ENCODE assay signal across 1 cellular context in the genomic region with DNA sequence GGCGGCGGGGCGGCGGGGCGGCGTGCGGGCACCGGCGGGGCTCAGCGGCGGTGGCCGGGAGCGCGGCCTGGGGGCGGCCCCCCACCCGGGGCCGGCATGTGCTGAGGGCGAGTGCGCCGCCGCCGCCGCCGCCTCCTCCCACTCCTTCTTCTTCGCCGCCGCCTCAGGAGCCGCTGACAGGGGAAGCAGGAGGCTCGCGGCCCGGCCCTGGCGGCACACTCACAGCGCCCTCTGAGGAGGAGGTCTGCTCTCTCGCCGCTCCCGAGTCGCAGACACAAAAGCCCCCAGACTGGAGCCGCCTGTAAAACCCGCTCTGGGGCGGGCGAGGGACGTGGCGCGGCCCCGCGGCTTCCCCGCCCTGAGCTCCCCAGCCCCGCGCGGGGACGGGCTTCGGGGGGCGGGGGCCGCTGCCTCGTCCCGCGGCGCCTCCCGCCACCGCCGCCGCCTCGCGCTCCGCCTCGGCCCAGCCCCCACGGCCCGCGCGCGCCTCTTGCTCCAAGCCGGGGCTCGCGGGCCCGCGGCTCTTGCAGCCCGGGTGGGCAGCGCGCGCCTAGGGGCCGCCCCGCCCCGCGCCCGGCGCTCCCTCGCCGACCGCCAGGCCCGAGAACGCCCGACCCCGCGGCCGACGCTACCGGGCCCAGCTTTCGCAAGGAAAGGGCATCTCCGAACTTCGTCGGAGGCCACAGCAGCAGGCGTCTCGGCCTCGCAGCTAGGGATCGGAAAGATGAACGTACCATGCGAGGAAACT.
TF ChIP-seq lines count a peak whose summit lies in the region.

A gene with protein sequence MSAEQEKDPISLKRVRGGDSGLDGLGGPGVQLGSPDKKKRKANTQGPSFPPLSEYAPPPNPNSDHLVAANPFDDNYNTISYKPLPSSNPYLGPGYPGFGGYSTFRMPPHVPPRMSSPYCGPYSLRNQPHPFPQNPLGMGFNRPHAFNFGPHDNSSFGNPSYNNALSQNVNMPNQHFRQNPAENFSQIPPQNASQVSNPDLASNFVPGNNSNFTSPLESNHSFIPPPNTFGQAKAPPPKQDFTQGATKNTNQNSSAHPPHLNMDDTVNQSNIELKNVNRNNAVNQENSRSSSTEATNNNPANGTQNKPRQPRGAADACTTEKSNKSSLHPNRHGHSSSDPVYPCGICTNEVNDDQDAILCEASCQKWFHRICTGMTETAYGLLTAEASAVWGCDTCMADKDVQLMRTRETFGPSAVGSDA (minus strand): TSS at position 276 of the 748 bp plus-strand sequence. CDS start 462 bp downstream, outside the sequence.

TF ChIP-seq in K562, 482 proteins besides CTCF, POLR2A, EP300 and RAD21 (continued from another document):
- TF ChIP-seq CXXC5 (CRISPR knock-in tag; IDR thresholded peaks at IDR 0.05) (0 out of 2 replicates have a peak, but pooled peaks have one; percentile 14), CCNT2 (IDR thresholded peaks at IDR 0.05; ENCODE audit: borderline replicate concordance, extremely low read depth, insufficient read length, low read depth, low read length) (no peak)
- TF ChIP-seq, protein P1, sequence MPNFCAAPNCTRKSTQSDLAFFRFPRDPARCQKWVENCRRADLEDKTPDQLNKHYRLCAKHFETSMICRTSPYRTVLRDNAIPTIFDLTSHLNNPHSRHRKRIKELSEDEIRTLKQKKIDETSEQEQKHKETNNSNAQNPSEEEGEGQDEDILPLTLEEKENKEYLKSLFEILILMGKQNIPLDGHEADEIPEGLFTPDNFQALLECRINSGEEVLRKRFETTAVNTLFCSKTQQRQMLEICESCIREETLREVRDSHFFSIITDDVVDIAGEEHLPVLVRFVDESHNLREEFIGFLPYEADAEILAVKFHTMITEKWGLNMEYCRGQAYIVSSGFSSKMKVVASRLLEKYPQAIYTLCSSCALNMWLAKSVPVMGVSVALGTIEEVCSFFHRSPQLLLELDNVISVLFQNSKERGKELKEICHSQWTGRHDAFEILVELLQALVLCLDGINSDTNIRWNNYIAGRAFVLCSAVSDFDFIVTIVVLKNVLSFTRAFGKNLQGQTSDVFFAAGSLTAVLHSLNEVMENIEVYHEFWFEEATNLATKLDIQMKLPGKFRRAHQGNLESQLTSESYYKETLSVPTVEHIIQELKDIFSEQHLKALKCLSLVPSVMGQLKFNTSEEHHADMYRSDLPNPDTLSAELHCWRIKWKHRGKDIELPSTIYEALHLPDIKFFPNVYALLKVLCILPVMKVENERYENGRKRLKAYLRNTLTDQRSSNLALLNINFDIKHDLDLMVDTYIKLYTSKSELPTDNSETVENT (CRISPR knock-in tag; IDR thresholded peaks at IDR 0.05) = no peak
